ENCODE assay signal across 20 cellular contexts in genomic region chr17:12463102-12463501, GRCh38.
A peak's percentile ranks its signal among the peaks of the same experiment; 100 is the strongest.
DNase-seq lines count a peak whose midpoint lies in the region; ATAC-seq, FAIRE-seq and TF ChIP-seq lines count a peak whose summit lies in the region.
"Had no signal": no experiment of that assay in that cellular context is flagged by ENCODE, and none has a peak within 500 bp of the region (broad histone marks: within the 10 kb centered on the region; RNA-seq: fewer than 3 reads in every experiment).

No MANE protein-coding gene starts in this region.

- H2AFZ ChIP-seq in HepG2 (ENCODE audit: low read length): no peak overlapping the region

- H3K9ac ChIP-seq in stomach smooth muscle (ENCODE audit: low read length in 2 of 2) (no peak overlapping the region), HepG2 (ENCODE audit: insufficient read depth, low read depth, low read length) (no peak overlapping the region)
- H3K9ac ChIP-seq: KMS-11 had no signal

- H3K27ac ChIP-seq in ascending aorta: peak overlapping the region; percentile 64 to 74
- H3K27ac ChIP-seq in stomach smooth muscle (ENCODE audit: low read length): peak overlapping the region; percentile 25
- no peak overlapping the region for H3K27ac ChIP-seq in HepG2 (ENCODE audit: extremely low read length, insufficient read depth, low read length)
- no peak overlapping the region for H3K27ac ChIP-seq in gastrocnemius medialis
- H3K27ac ChIP-seq: KMS-11, ovary had no signal

- H3K36me3 ChIP-seq in BJ (ENCODE audit: control insufficient read depth, insufficient read depth, low read length): no peaks in the 10 kb centered on the region
- no peaks in the 10 kb centered on the region for H3K36me3 ChIP-seq in ascending aorta
- no peaks in the 10 kb centered on the region for H3K36me3 ChIP-seq in stomach smooth muscle (ENCODE audit: control insufficient read depth in 2 of 2, insufficient read depth in 2 of 2, low read length in 2 of 2)
- no peaks in the 10 kb centered on the region for H3K36me3 ChIP-seq in HepG2 (replicated peaks in 1 of 2; ENCODE audit: control insufficient read depth in 1 of 2, insufficient read depth in 2 of 2, low read length in 2 of 2)
- no peaks in the 10 kb centered on the region for H3K36me3 ChIP-seq in gastrocnemius medialis
- H3K36me3 ChIP-seq: ovary had no signal

- TF ChIP-seq POLR2A in HepG2 (IDR thresholded peaks at IDR 0.05; ENCODE audit: insufficient read depth in 1 of 2, low read depth in 2 of 2, low read length in 2 of 2) (no peak), gastrocnemius medialis (IDR thresholded peaks at IDR 0.05) (no peak)

- in situ Hi-C loops in HepG2 (cut with HindIII; ENCODE audit: extremely low pct_ligation_motif_present, low pct_unique_long_range_greater_than_20kb): no loop called here
- in situ Hi-C loops in gastrocnemius medialis (cut with MboI; ENCODE audit: low sequenced_read_pairs in 4 of 4): no loop called here

- H3K9me3 ChIP-seq in ascending aorta (no peaks in the 10 kb centered on the region), stomach smooth muscle (ENCODE audit: control insufficient read depth in 2 of 2, low read length in 2 of 2) (peaks cover 0 to 3% of the 10 kb centered on the region in 2 donors), HepG2 (ENCODE audit: low read length) (no peaks in the 10 kb centered on the region), gastrocnemius medialis (no peaks in the 10 kb centered on the region)
- H3K9me3 ChIP-seq: ovary had no signal

- ATAC-seq in HepG2 (no peak), gastrocnemius medialis (no peak)
- ATAC-seq: activated CD8-positive, alpha-beta memory T cell treated with anti-CD3 and anti-CD28 coated beads, Interleukin-2, amount 10 ng/mL, durations not matched to agents 7 days and 5 days; HCT116; naive thymus-derived CD4-positive, alpha-beta T cell; SK-N-SH treated with all-trans-retinoic acid at 6 μM for 48 hours had no signal

- no peaks in the 10 kb centered on the region for H3K27me3 ChIP-seq in BJ (ENCODE audit: control insufficient read depth, insufficient read depth, low read length)
- no peaks in the 10 kb centered on the region for H3K27me3 ChIP-seq in ascending aorta
- no peaks in the 10 kb centered on the region for H3K27me3 ChIP-seq in stomach smooth muscle (ENCODE audit: control insufficient read depth in 1 of 2, insufficient read depth in 2 of 2, low read length in 2 of 2)
- H3K27me3 ChIP-seq in HepG2 (ENCODE audit: control insufficient read depth in 1 of 2, insufficient read depth in 2 of 2, low read length in 2 of 2): no peaks in the 10 kb centered on the region
- H3K27me3 ChIP-seq in gastrocnemius medialis: no peaks in the 10 kb centered on the region
- H3K27me3 ChIP-seq: ovary had no signal

- H4K20me1 ChIP-seq in HepG2 (ENCODE audit: insufficient read depth, low read length): no peaks in the 10 kb centered on the region

- H3K4me1 ChIP-seq in ascending aorta (peaks cover 0 to 8% of the 10 kb centered on the region in 2 donors), stomach smooth muscle (ENCODE audit: control insufficient read depth, insufficient read depth, low read length) (peaks cover 8% of the 10 kb centered on the region), HepG2 (ENCODE audit: insufficient read depth, low read length) (no peaks in the 10 kb centered on the region), gastrocnemius medialis (no peaks in the 10 kb centered on the region)

- TF ChIP-seq CTCF in BJ (IDR thresholded peaks at IDR 0.05; ENCODE audit: insufficient read depth, low read depth, low read length) (no peak), ascending aorta (IDR thresholded peaks at IDR 0.05) (no peak), HepG2 (CRISPR knock-in tag; IDR thresholded peaks at IDR 0.05) (no peak), gastrocnemius medialis (IDR thresholded peaks at IDR 0.05 in 4 of 5, conservative IDR thresholded peaks at IDR 0.05 in 1 of 5) (no peak)

- FAIRE-seq in HepG2 (lab: Jason Lieb, UNC): no peak

- H3K4me2 ChIP-seq in HepG2 (ENCODE audit: low read depth, low read length): no peak overlapping the region
- H3K4me2 ChIP-seq: KMS-11 had no signal

- no TSS peak for BruUV-seq in HepG2 (replicated peaks; lab: Mats Ljungman, UMichigan)

- DNase-seq in BJ (ENCODE audit: low read depth) (peak; percentile 36), ascending aorta (ENCODE audit: low spot score in 2 of 2) (peak in 1 of 2 donors; percentile 83), fibroblast of the conjunctiva (ENCODE audit: low read depth) (peak; percentile 12), HepG2 (ENCODE audit: low spot score) (no peak), midbrain (lab: John Stamatoyannopoulos, UW) (no peak), HUDEP-2 (lab: John Stamatoyannopoulos, UW; ENCODE audit: unreplicated experiment in 76 of 76) (no peak), gastrocnemius medialis (no peak)
- DNase-seq: ACHN; activated CD4-positive, alpha-beta T cell treated with anti-CD3 and anti-CD28 coated beads for 1 hour; activated CD8-positive, alpha-beta memory T cell treated with anti-CD3 and anti-CD28 coated beads, Interleukin-2, amount 10 ng/mL, durations not matched to agents 7 days and 5 days; activated effector memory CD4-positive, alpha-beta T cell treated with anti-CD3 and anti-CD28 coated beads, Interleukin-2, amount 50 U/mL, for 16 hours; amygdala; naive thymus-derived CD4-positive, alpha-beta T cell; NCI-H1092; NCI-H2081; ovary had no signal

- no peaks in the 10 kb centered on the region for H3K79me2 ChIP-seq in HepG2 (ENCODE audit: insufficient read depth, low read length)

- CTCF ChIA-PET in BJ (lab: Yijun Ruan, JAX) (interaction anchor here (0.7 to 1.2 kb wide), 2 partner anchors 89 to 193 kb away, joined by 3 to 5 read pairs; no protein-coding TSS in a partner anchor), HepG2 (lab: Yijun Ruan, JAX; ENCODE audit: low intra/inter-chr PET ratio, low total read pairs) (no interaction called here)

- no peak overlapping the region for H3K4me3 ChIP-seq in BJ (ENCODE audit: low read depth, low read length)
- H3K4me3 ChIP-seq in ascending aorta: no peak overlapping the region
- H3K4me3 ChIP-seq in stomach smooth muscle (ENCODE audit: low read length in 2 of 2): no peak overlapping the region
- H3K4me3 ChIP-seq in HepG2 (replicated peaks in 1 of 3; ENCODE audit: insufficient read depth in 1 of 3, low read depth in 2 of 3, low read length in 3 of 3): no peak overlapping the region
- H3K4me3 ChIP-seq in gastrocnemius medialis: no peak overlapping the region
- H3K4me3 ChIP-seq: ovary had no signal

- WGBS in HepG2 (ENCODE audit: low lambda C conversion rate): 0% methylated on average over 2 of the region's 2 CpGs

- TF ChIP-seq RAD21 in HepG2 (CRISPR knock-in tag; IDR thresholded peaks at IDR 0.05): no peak

- intact Hi-C loops in ascending aorta (cut with DNase I): loop anchor here (2.0 to 5.0 kb wide), 3 partner anchors 46 to 96 kb away; no protein-coding TSS in a partner anchor
- intact Hi-C loops in HepG2 (cut with micrococcal nuclease; ENCODE audit: unreplicated experiment): no loop called here
- intact Hi-C loops in gastrocnemius medialis (cut with DNase I; ENCODE audit: low total_unique reads): no loop called here

- no peak for TF ChIP-seq EP300 in HepG2 (IDR thresholded peaks at IDR 0.05; ENCODE audit: low read depth in 2 of 2, low read length in 2 of 2)
- no peak for TF ChIP-seq EP300 in HepG2 (CRISPR knock-in tag; IDR thresholded peaks at IDR 0.05; ENCODE audit: borderline replicate concordance)

- POLR2A ChIA-PET in BJ (lab: Charles Lee) (interaction anchor here (0.5 to 0.7 kb wide), 2 partner anchors 60 to 265 kb away, joined by 3 to 5 read pairs; no protein-coding TSS in a partner anchor), HepG2 (lab: Yijun Ruan, JAX) (no interaction called here)

TF ChIP-seq in HepG2, 621 proteins besides CTCF, POLR2A, EP300 and RAD21:
- TF ChIP-seq SIN3A (IDR thresholded peaks at IDR 0.05; ENCODE audit: borderline replicate concordance, low read depth, low read length): no peak
- TF ChIP-seq KLF12 (CRISPR knock-in tag; IDR thresholded peaks at IDR 0.05; ENCODE audit: borderline replicate concordance): no peak
- no peak for TF ChIP-seq SP1 (IDR thresholded peaks at IDR 0.05)
- TF ChIP-seq SP1 (CRISPR knock-in tag; IDR thresholded peaks at IDR 0.05): no peak
- no peak for TF ChIP-seq CSRNP1 (CRISPR knock-in tag; IDR thresholded peaks at IDR 0.05)
- TF ChIP-seq THRA (CRISPR knock-in tag; IDR thresholded peaks at IDR 0.05; ENCODE audit: borderline replicate concordance): no peak
- TF ChIP-seq RORA (CRISPR knock-in tag; IDR thresholded peaks at IDR 0.05): no peak
TF ChIP-seq in HepG2: peak in this region for 0.

Comparison
In these comparisons a context has a peak if more than half of its experiments do, and no peak if none do; other contexts are left out.
1. DNase-seq: peak in BJ (single experiment) and fibroblast of the conjunctiva (single experiment); none in HepG2 (single experiment), midbrain (single experiment), HUDEP-2 (0 of 76) and gastrocnemius medialis (0 of 2).
2. H3K27ac ChIP-seq: peak in ascending aorta (2 of 2) and stomach smooth muscle (single experiment); none in HepG2 (single experiment) and gastrocnemius medialis (0 of 4).